ENCODE assay signal across 20 cellular contexts in the genomic region with DNA sequence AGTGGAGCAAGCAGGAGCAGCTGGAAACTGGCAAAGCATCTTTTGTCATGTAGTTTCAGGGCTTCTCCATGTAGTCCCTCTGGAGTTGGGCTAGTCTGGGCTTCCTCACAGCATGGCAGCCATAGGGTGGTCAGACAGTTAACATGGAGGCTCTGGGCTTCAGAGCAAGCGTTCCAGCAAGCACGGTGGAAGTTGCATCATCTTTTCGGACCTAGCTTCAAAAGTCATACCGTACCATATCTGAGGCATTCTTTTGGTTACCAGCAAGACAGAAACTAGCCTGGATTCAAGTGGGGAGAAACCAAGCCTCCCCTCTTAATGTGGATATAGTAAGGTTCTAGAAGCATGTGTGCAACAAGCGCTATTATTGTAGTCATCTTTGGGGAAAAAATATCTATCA.
"Had no signal": no experiment of that assay in that cellular context is flagged by ENCODE, and none has a peak within 500 bp of the region (broad histone marks: within the 10 kb centered on the region; RNA-seq: fewer than 3 reads in every experiment).

No MANE protein-coding gene starts in this region.

- H3K27me3 ChIP-seq: spleen, tibial nerve, upper lobe of left lung had no signal

- H3K4me3 ChIP-seq: lower lobe of right lung, prostate gland, skin epidermis, spleen, thoracic aorta, tibial nerve, upper lobe of left lung had no signal

- H3K4me1 ChIP-seq: lower lobe of right lung, prostate gland, spleen, tibial nerve, upper lobe of left lung had no signal

- H3K9me3 Mint-ChIP-seq: effector memory CD8-positive, alpha-beta T cell; stimulated activated memory B cell treated with anti-CD40 and anti-IgM and Interleukin-4, amounts not matched to agents 10 μg/mL and 1 μg/mL and 100 μg/mL, for 72 hours; stimulated activated naive CD8-positive, alpha-beta T cell treated with anti-CD3 and anti-CD28 coated beads, Interleukin-15, Interleukin-2, amounts not matched to agents 100 ng/mL and 50 ng/mL, for 24 hours had no signal

- DNase-seq: cortex of kidney; effector memory CD8-positive, alpha-beta T cell; erythroblast; head of caudate nucleus; left ventricle myocardium superior; lower lobe of right lung; natural killer cell; right cardiac atrium; spleen; stimulated activated CD4-positive, alpha-beta T cell treated with anti-CD3 and anti-CD28 coated beads, Interleukin-4, amount 100 ng/mL, for 4 hours; upper lobe of left lung had no signal

- H3K79me2 ChIP-seq: parathyroid adenoma had no signal

- FAIRE-seq: endometrium, frontal cortex had no signal

- ATAC-seq: left ventricle myocardium superior, lower lobe of right lung, natural killer cell, right cardiac atrium had no signal

- H3K9ac ChIP-seq: parathyroid adenoma had no signal

- H3K9me3 ChIP-seq: lower lobe of right lung, prostate gland, spleen, thoracic aorta, tibial nerve, upper lobe of left lung had no signal

- H3K27ac Mint-ChIP-seq: natural killer cell; stimulated activated memory B cell treated with anti-CD40 and anti-IgM and Interleukin-4, amounts not matched to agents 10 μg/mL and 1 μg/mL and 100 μg/mL, for 72 hours; stimulated activated naive CD8-positive, alpha-beta T cell treated with anti-CD3 and anti-CD28 coated beads, Interleukin-15, Interleukin-2, amounts not matched to agents 100 ng/mL and 50 ng/mL, for 24 hours had no signal

- H3K36me3 Mint-ChIP-seq: natural killer cell; stimulated activated memory B cell treated with anti-CD40 and anti-IgM and Interleukin-4, amounts not matched to agents 10 μg/mL and 1 μg/mL and 100 μg/mL, for 72 hours had no signal

- H3K4me3 Mint-ChIP-seq: natural killer cell; stimulated activated memory B cell treated with anti-CD40 and anti-IgM and Interleukin-4, amounts not matched to agents 10 μg/mL and 1 μg/mL and 100 μg/mL, for 72 hours; stimulated activated naive CD8-positive, alpha-beta T cell treated with anti-CD3 and anti-CD28 coated beads, Interleukin-15, Interleukin-2, amounts not matched to agents 100 ng/mL and 50 ng/mL, for 24 hours had no signal

- H3K4me1 Mint-ChIP-seq: natural killer cell; stimulated activated memory B cell treated with anti-CD40 and anti-IgM and Interleukin-4, amounts not matched to agents 10 μg/mL and 1 μg/mL and 100 μg/mL, for 72 hours had no signal

- H3K36me3 ChIP-seq: lower lobe of right lung, prostate gland, spleen, thoracic aorta, tibial nerve, upper lobe of left lung had no signal

- H3K27ac ChIP-seq: lower lobe of right lung, parathyroid adenoma, prostate gland, skin epidermis, spleen, thoracic aorta, tibial nerve, upper lobe of left lung had no signal

- H3K27me3 Mint-ChIP-seq: effector memory CD8-positive, alpha-beta T cell; stimulated activated memory B cell treated with anti-CD40 and anti-IgM and Interleukin-4, amounts not matched to agents 10 μg/mL and 1 μg/mL and 100 μg/mL, for 72 hours; stimulated activated naive CD8-positive, alpha-beta T cell treated with anti-CD3 and anti-CD28 coated beads, Interleukin-15, Interleukin-2, amounts not matched to agents 100 ng/mL and 50 ng/mL, for 24 hours had no signal
